Comparison of ENCODE assay signal across 13 cellular contexts in genomic region chr4:3122081-3122563, GRCh38. TPM values are rescaled to one million over a fixed set of nuclear protein-coding genes. Genes with fewer than 3 reads are reported as not detected.
DNase-seq lines count a peak whose midpoint lies in the region; ATAC-seq and TF ChIP-seq lines count a peak whose summit lies in the region.
"Had no signal": no experiment of that assay in that cellular context is flagged by ENCODE, and none has a peak within 500 bp of the region (broad histone marks: within the 10 kb centered on the region; RNA-seq: fewer than 3 reads in every experiment).

No MANE protein-coding gene starts in this region.

- peak overlapping the region; percentile 80 for H3K27ac Mint-ChIP-seq in activated T-cell treated with anti-CD3 and anti-CD28 coated beads, Interleukin-2, amount 50 U/mL, for 24 hours

- H3K9me3 ChIP-seq in testis = no peaks in the 10 kb centered on the region
- H3K9me3 ChIP-seq: BE2C, SJSA1 had no signal

- peaks cover 88% of the 10 kb centered on the region for H3K36me3 Mint-ChIP-seq in activated T-cell treated with anti-CD3 and anti-CD28 coated beads, Interleukin-2, amount 50 U/mL, for 24 hours (ENCODE audit: low read depth)

- H3K36me3 ChIP-seq in testis (ENCODE audit: low read depth, missing control alignments) = no peaks in the 10 kb centered on the region

- intact Hi-C loops in testis (cut with DNase I; ENCODE audit: low total_unique reads) (no loop called here), lower leg skin (cut with DNase I; ENCODE audit: low total_unique reads) (no loop called here)

- ATAC-seq in left lobe of liver = peak; percentile 64

- TF ChIP-seq POLR2A in testis (IDR thresholded peaks at IDR 0.05) = no peak
- no peak for TF ChIP-seq POLR2A in lower leg skin (IDR thresholded peaks at IDR 0.05)

- no peak for DNase-seq in activated T-cell treated with anti-CD3 and anti-CD28 coated beads, Interleukin-2, amount 50 U/mL, for 24 hours
- DNase-seq in activated T-cell treated with anti-CD3 and anti-CD28 coated beads, Interleukin-2, amount 50 U/mL, for 48 hours = no peak
- peak; percentile 75 for DNase-seq in amniotic epithelial cell (ENCODE audit: low read depth)
- DNase-seq in left lobe of liver (ENCODE audit: low spot score) = no peak
- DNase-seq in testis = no peak
- no peak for DNase-seq in NCI-H510A (lab: John Stamatoyannopoulos, UW)
- no peak for DNase-seq in lower leg skin (ENCODE audit: low spot score in 2 of 2)
- no peak for DNase-seq in RKO (ENCODE audit: low spot score)
- DNase-seq: BE2C, islet precursor cell had no signal

- H3K4me3 ChIP-seq in testis (no peak overlapping the region), lower leg skin (ENCODE audit: low read depth, poor library complexity, severe bottlenecking) (no peak overlapping the region)
- H3K4me3 ChIP-seq: SJSA1 had no signal

- H3K4me1 Mint-ChIP-seq in activated T-cell treated with anti-CD3 and anti-CD28 coated beads, Interleukin-2, amount 50 U/mL, for 24 hours (ENCODE audit: low read depth) = peaks cover 23% of the 10 kb centered on the region

- TF ChIP-seq CTCF in testis (IDR thresholded peaks at IDR 0.05) (no peak), lower leg skin (IDR thresholded peaks at IDR 0.05) (no peak)

- no peak overlapping the region for H3K4me3 Mint-ChIP-seq in activated T-cell treated with anti-CD3 and anti-CD28 coated beads, Interleukin-2, amount 50 U/mL, for 24 hours

- no peaks in the 10 kb centered on the region for H3K27me3 Mint-ChIP-seq in activated T-cell treated with anti-CD3 and anti-CD28 coated beads, Interleukin-2, amount 50 U/mL, for 24 hours

- no peaks in the 10 kb centered on the region for H3K9me3 Mint-ChIP-seq in activated T-cell treated with anti-CD3 and anti-CD28 coated beads, Interleukin-2, amount 50 U/mL, for 24 hours

- H3K27me3 ChIP-seq in testis = no peaks in the 10 kb centered on the region
- H3K27me3 ChIP-seq: BE2C, SJSA1 had no signal

- peaks cover 19% of the 10 kb centered on the region for H3K4me1 ChIP-seq in testis
- H3K4me1 ChIP-seq: BE2C, SJSA1 had no signal

- WGBS in testis, 2 donors = 63 to 65% methylated on average over 9 of the region's 9 CpGs
- WGBS in lower leg skin, 2 donors = 61 to 63% methylated on average over 9 of the region's 9 CpGs

- peak overlapping the region; percentile 33 to 65 for H3K27ac ChIP-seq in testis
- H3K27ac ChIP-seq: SJSA1 had no signal

RNA-seq across cellular contexts. Expression of gene HTT, which starts 47.6 kb away (rescaled TPM):
- total RNA-seq in left lobe of liver (25.1 TPM), testis (100 to 1,000 TPM; 146 to 168 TPM), lower leg skin (100 to 1,000 TPM in 1 of 4 donors, 10 to 100 TPM in 3; 28.9 to 141 (median 42.0) TPM)
- 45.2 TPM for polyA plus RNA-seq in testis (ENCODE audit: insufficient read depth, low read depth, low replicate concordance)

RNA-seq across cellular contexts. Expression of gene HTT-AS, which starts 47.8 kb away (rescaled TPM):
- total RNA-seq in left lobe of liver (not detected), testis (not detected), lower leg skin (not detected)
- not detected for polyA plus RNA-seq in testis (ENCODE audit: insufficient read depth, low read depth, low replicate concordance)
- total RNA-seq: bronchial epithelial cell, MCF 10A, SJSA1 had no signal
